In genomic region chr5:458547-459353, GRCh38 we compare ENCODE assay signal across 8 cellular contexts. TPM values are rescaled to one million over a fixed set of nuclear protein-coding genes. Genes with fewer than 3 reads are reported as not detected.
DNase-seq lines count a peak whose midpoint lies in the region; ATAC-seq and TF ChIP-seq lines count a peak whose summit lies in the region.

No MANE protein-coding gene starts in this region.

- H3K27ac ChIP-seq in neural progenitor cell: no peak overlapping the region

- intact Hi-C loops in CD14-positive monocyte (cut with micrococcal nuclease): no loop called here

- peak overlapping the region; percentile 66 for H3K27ac Mint-ChIP-seq in activated naive CD4-positive, alpha-beta T cell treated with anti-CD3 and anti-CD28 coated beads, Interleukin-2, amount 10 ng/mL, durations not matched to agents 7 days and 5 days
- peak overlapping the region; percentile 28 for H3K27ac Mint-ChIP-seq in mesothelial cell of epicardium
- H3K27ac Mint-ChIP-seq in CD14-positive monocyte: peak overlapping the region in 1 of 7 donors; percentile 61
- no peak overlapping the region for H3K27ac Mint-ChIP-seq in neural progenitor cell

- no peaks in the 10 kb centered on the region for H3K36me3 ChIP-seq in neural progenitor cell

- no peak overlapping the region for H3K4me2 ChIP-seq in neural progenitor cell

- no peaks in the 10 kb centered on the region for H3K79me2 ChIP-seq in neural progenitor cell (ENCODE audit: low read depth)

- no peaks in the 10 kb centered on the region for H3K9me3 ChIP-seq in neural progenitor cell (ENCODE audit: low read depth)

- no peaks in the 10 kb centered on the region for H3K4me1 ChIP-seq in neural progenitor cell

- peaks cover 71% of the 10 kb centered on the region for H3K36me3 Mint-ChIP-seq in activated naive CD4-positive, alpha-beta T cell treated with anti-CD3 and anti-CD28 coated beads, Interleukin-2, amount 10 ng/mL, durations not matched to agents 7 days and 5 days
- H3K36me3 Mint-ChIP-seq in mesothelial cell of epicardium (peaks cover 50% of the 10 kb centered on the region), CD14-positive monocyte (peaks cover 87 to 100% of the 10 kb centered on the region in 2 donors), neural progenitor cell (peaks cover 39% of the 10 kb centered on the region)

- no peaks in the 10 kb centered on the region for H3K27me3 Mint-ChIP-seq in activated naive CD4-positive, alpha-beta T cell treated with anti-CD3 and anti-CD28 coated beads, Interleukin-2, amount 10 ng/mL, durations not matched to agents 7 days and 5 days
- no peaks in the 10 kb centered on the region for H3K27me3 Mint-ChIP-seq in mesothelial cell of epicardium (ENCODE audit: low read depth)
- H3K27me3 Mint-ChIP-seq in CD14-positive monocyte (ENCODE audit: low read depth in 3 of 3): no peaks in the 10 kb centered on the region
- H3K27me3 Mint-ChIP-seq in neural progenitor cell (ENCODE audit: insufficient read depth, low read depth): peaks cover 6% of the 10 kb centered on the region

- CTCF ChIA-PET in activated naive CD4-positive, alpha-beta T cell treated with anti-CD3 and anti-CD28 coated beads, Interleukin-2, amount 10 ng/mL, durations not matched to agents 7 days and 5 days (lab: Charles Lee): interaction anchor here (1.0 kb wide), 1 partner anchor 9 kb away, joined by 3 read pairs; no protein-coding TSS in a partner anchor

- TF ChIP-seq CTCF in mesothelial cell of epicardium (IDR thresholded peaks at IDR 0.05; ENCODE audit: unreplicated experiment) (no peak), CD14-positive monocyte (IDR thresholded peaks at IDR 0.05) (no peak), neural progenitor cell (IDR thresholded peaks at IDR 0.05) (no peak)

- peaks cover 5% of the 10 kb centered on the region for H4K20me1 ChIP-seq in neural progenitor cell (ENCODE audit: low read depth)

- H3K9me3 Mint-ChIP-seq in activated naive CD4-positive, alpha-beta T cell treated with anti-CD3 and anti-CD28 coated beads, Interleukin-2, amount 10 ng/mL, durations not matched to agents 7 days and 5 days: no peaks in the 10 kb centered on the region
- H3K9me3 Mint-ChIP-seq in mesothelial cell of epicardium (no peaks in the 10 kb centered on the region), CD14-positive monocyte (no peaks in the 10 kb centered on the region), neural progenitor cell (no peaks in the 10 kb centered on the region)

- peak; percentile 41 for DNase-seq in GM04503 (ENCODE audit: low read depth)
- peak; percentile 52 for DNase-seq in activated naive CD4-positive, alpha-beta T cell treated with anti-CD3 and anti-CD28 coated beads, Interleukin-2, amount 10 ng/mL, durations not matched to agents 7 days and 5 days
- no peak for DNase-seq in mesothelial cell of epicardium (ENCODE audit: low spot score in 2 of 2, unreplicated experiment in 2 of 2)
- no peak for DNase-seq in hypothalamus (lab: John Stamatoyannopoulos, UW)
- DNase-seq in NCI-H524 treated with DMSO at 0.1 percent for 48 hours (lab: John Stamatoyannopoulos, UW): no peak
- no peak for DNase-seq in CD14-positive monocyte (ENCODE audit: low spot score)
- no peak for DNase-seq in neural progenitor cell (ENCODE audit: low spot score)

- H3K4me3 Mint-ChIP-seq in activated naive CD4-positive, alpha-beta T cell treated with anti-CD3 and anti-CD28 coated beads, Interleukin-2, amount 10 ng/mL, durations not matched to agents 7 days and 5 days: no peak overlapping the region
- H3K4me3 Mint-ChIP-seq in mesothelial cell of epicardium (no peak overlapping the region), CD14-positive monocyte (no peak overlapping the region), neural progenitor cell (no peak overlapping the region)

- H2AFZ ChIP-seq in neural progenitor cell (replicated peaks): no peak overlapping the region

- no peaks in the 10 kb centered on the region for H3K27me3 ChIP-seq in neural progenitor cell

- peaks cover 52% of the 10 kb centered on the region for H3K4me1 Mint-ChIP-seq in activated naive CD4-positive, alpha-beta T cell treated with anti-CD3 and anti-CD28 coated beads, Interleukin-2, amount 10 ng/mL, durations not matched to agents 7 days and 5 days
- H3K4me1 Mint-ChIP-seq in mesothelial cell of epicardium (no peaks in the 10 kb centered on the region), CD14-positive monocyte (peaks cover 1% of the 10 kb centered on the region), neural progenitor cell (no peaks in the 10 kb centered on the region)

- peak; percentile 72 for ATAC-seq in HG03432 (IDR thresholded peaks at IDR 0.05; ENCODE audit: unreplicated experiment)

- H3K9ac ChIP-seq in neural progenitor cell: no peak overlapping the region

- H3F3A ChIP-seq in neural progenitor cell (ENCODE audit: low read depth): no peaks in the 10 kb centered on the region

- no peak overlapping the region for H3K4me3 ChIP-seq in neural progenitor cell

RNA-seq across cellular contexts. Expression of gene EXOC3, which starts 15.8 kb away (rescaled TPM):
- total RNA-seq in mesothelial cell of epicardium (70.4 to 73.5 TPM (median 71.2 TPM) in 3 replicates), neural progenitor cell (ENCODE audit: low replicate concordance) (19.2 and 37.6 TPM in 2 replicates)
- 10 to 100 TPM; 33.2 to 53.8 TPM for polyA plus RNA-seq in CD14-positive monocyte

Comparison
In these comparisons a context has a peak if more than half of its experiments do, and no peak if none do; other contexts are left out.
1. DNase-seq: peak in GM04503 (single experiment) and activated naive CD4-positive, alpha-beta T cell treated with anti-CD3 and anti-CD28 coated beads, Interleukin-2, amount 10 ng/mL, durations not matched to agents 7 days and 5 days (single experiment); none in mesothelial cell of epicardium (0 of 2), hypothalamus (0 of 51), NCI-H524 treated with DMSO at 0.1 percent for 48 hours (single experiment), CD14-positive monocyte (single experiment) and neural progenitor cell (single experiment).